8 cellular contexts compared by ENCODE assay signal in the genomic region with DNA sequence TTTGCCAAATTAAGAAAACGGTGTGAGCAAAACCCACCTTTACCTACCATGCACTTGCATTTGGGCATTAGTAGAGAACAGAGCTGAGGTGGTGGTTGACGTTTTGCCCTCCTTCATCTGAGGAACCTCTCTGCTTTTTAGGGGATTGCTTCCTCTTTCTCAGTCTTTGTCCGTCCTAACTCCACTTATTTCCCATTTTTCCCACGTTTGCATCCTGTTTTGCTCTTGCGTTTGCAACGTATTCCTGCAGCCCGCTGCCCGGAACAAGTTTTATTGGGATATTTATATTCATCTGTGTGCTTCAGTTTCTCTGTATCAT. TPM values are rescaled to one million over a fixed set of nuclear protein-coding genes. Genes with fewer than 3 reads are reported as not detected.
DNase-seq lines count a peak whose midpoint lies in the region; ATAC-seq, FAIRE-seq and TF ChIP-seq lines count a peak whose summit lies in the region.

No MANE protein-coding gene starts in this region.

- TF ChIP-seq CTCF in OCI-LY3 (IDR thresholded peaks at IDR 0.05; ENCODE audit: low read depth, low read length), result no peak

- H3K27me3 ChIP-seq in OCI-LY3 (ENCODE audit: low read depth, low read length) (no peaks in the 10 kb centered on the region), neuronal stem cell (ENCODE audit: control insufficient read depth in 3 of 3, insufficient read depth in 3 of 3, low read depth in 1 of 3, low read length in 3 of 3) (no peaks in the 10 kb centered on the region)

- no peak overlapping the region for H4K91ac ChIP-seq in neuronal stem cell (ENCODE audit: low read depth, low read length, poor library complexity)

- H3K4me3 ChIP-seq in OCI-LY3 (ENCODE audit: low read length) (peak overlapping the region; percentile 97), neuronal stem cell (ENCODE audit: low read length in 2 of 2) (peak overlapping the region; percentile 58 to 92)

- no peak overlapping the region for H3K23ac ChIP-seq in neuronal stem cell (ENCODE audit: low read depth, low read length, poor library complexity)

- H3K18ac ChIP-seq in neuronal stem cell (ENCODE audit: low read length), result no peak overlapping the region

- WGBS in neuronal stem cell (ENCODE audit: extremely low coverage in 2 of 2, insufficient read length in 2 of 2, insufficient replicate concordance in 1 of 2), 2 donors, result no CpG with 5 or more reads among the region's 8 CpGs

- H2BK120ac ChIP-seq in neuronal stem cell (ENCODE audit: low read depth, low read length), result no peak overlapping the region

- H4K20me1 ChIP-seq in OCI-LY3 (ENCODE audit: insufficient read depth, low read length), result peaks cover 21% of the 10 kb centered on the region

- H2BK15ac ChIP-seq in neuronal stem cell (ENCODE audit: low read length), result no peak overlapping the region

- H4K8ac ChIP-seq in neuronal stem cell (ENCODE audit: low read depth, low read length), result no peak overlapping the region

- H3K4me1 ChIP-seq in OCI-LY3 (ENCODE audit: low read length), result peaks cover 9% of the 10 kb centered on the region; the same call in 1 of the 2 replicates
- no peaks in the 10 kb centered on the region for H3K4me1 ChIP-seq in neuronal stem cell (ENCODE audit: control insufficient read depth in 2 of 2, insufficient read depth in 1 of 2, low read depth in 1 of 2, low read length in 2 of 2)

- H3K9ac ChIP-seq in OCI-LY3 (ENCODE audit: low read length) (peak overlapping the region; percentile 86), neuronal stem cell (ENCODE audit: low read depth, low read length, poor library complexity) (peak overlapping the region; percentile 45)

- DNase-seq in epithelial cell of prostate (ENCODE audit: low read depth, low spot score) (no peak), neuronal stem cell (ENCODE audit: low spot score) (no peak), kidney glomerular epithelial cell (lab: John Stamatoyannopoulos, UW) (no peak), GM19239 (ENCODE audit: insufficient read length, low spot score) (no peak), NCI-H2171 treated with DMSO at 0.1 percent for 48 hours (lab: John Stamatoyannopoulos, UW) (no peak)

- H3K14ac ChIP-seq in neuronal stem cell (ENCODE audit: low read length), result no peak overlapping the region

- no peak for FAIRE-seq in GM19239 (lab: Jason Lieb, UNC)

- peak overlapping the region; percentile 73 for H3K4me2 ChIP-seq in OCI-LY3 (ENCODE audit: low read length)
- peak overlapping the region; percentile 51 for H3K4me2 ChIP-seq in neuronal stem cell (ENCODE audit: insufficient read depth, low read length, poor library complexity, severe bottlenecking)

- no peak overlapping the region for H3K4ac ChIP-seq in neuronal stem cell (ENCODE audit: low read length)

- H2AK5ac ChIP-seq in neuronal stem cell (ENCODE audit: low read depth, low read length), result no peak overlapping the region

- H2AFZ ChIP-seq in OCI-LY3 (ENCODE audit: low read depth, low read length) (peak overlapping the region; percentile 98), neuronal stem cell (ENCODE audit: low read length) (peak overlapping the region; percentile 78)

- H3K79me1 ChIP-seq in neuronal stem cell (ENCODE audit: low read depth, low read length), result peaks cover 2% of the 10 kb centered on the region

- H3K27ac ChIP-seq in OCI-LY3 (ENCODE audit: low read length), result peak overlapping the region; percentile 40
- peak overlapping the region; percentile 88 for H3K27ac ChIP-seq in epithelial cell of prostate
- no peak overlapping the region for H3K27ac ChIP-seq in neuronal stem cell (replicated peaks; ENCODE audit: low read length)

- H3K79me2 ChIP-seq in OCI-LY3 (ENCODE audit: low read length), result peaks cover 46% of the 10 kb centered on the region

- H2BK5ac ChIP-seq in neuronal stem cell (ENCODE audit: low read length), result no peak overlapping the region

- H3K9me3 ChIP-seq in OCI-LY3 (ENCODE audit: insufficient read depth, low read length), result no peaks in the 10 kb centered on the region
- no peaks in the 10 kb centered on the region for H3K9me3 ChIP-seq in neuronal stem cell (replicated peaks in 1 of 2; ENCODE audit: control insufficient read depth in 2 of 2, insufficient read depth in 1 of 2, low read depth in 1 of 2, low read length in 2 of 2)

- no peak overlapping the region for H2BK12ac ChIP-seq in neuronal stem cell (ENCODE audit: low read length)

- ATAC-seq in GM18861 (IDR thresholded peaks at IDR 0.05; ENCODE audit: unreplicated experiment) (peak; percentile 35), HG02642 (IDR thresholded peaks at IDR 0.05; ENCODE audit: poor library complexity, unreplicated experiment) (peak; percentile 56)

- no peaks in the 10 kb centered on the region for H3K36me3 ChIP-seq in OCI-LY3 (replicated peaks; ENCODE audit: low read depth, low read length)
- peaks cover 0 to 18% of the 10 kb centered on the region in 2 donors for H3K36me3 ChIP-seq in neuronal stem cell (replicated peaks in 1 of 2; ENCODE audit: control insufficient read depth in 2 of 2, insufficient read depth in 2 of 2, low read length in 2 of 2)

RNA-seq across cellular contexts. Expression of a gene that starts 0.4 kb away (rescaled TPM):
- 50.7 TPM for polyA plus RNA-seq in neuronal stem cell (2013, experiment 1 of 2)
- polyA plus RNA-seq in neuronal stem cell (2013, experiment 2 of 2), result 51.9 TPM
